ENCODE assay signal across 8 cellular contexts in the genomic region with DNA sequence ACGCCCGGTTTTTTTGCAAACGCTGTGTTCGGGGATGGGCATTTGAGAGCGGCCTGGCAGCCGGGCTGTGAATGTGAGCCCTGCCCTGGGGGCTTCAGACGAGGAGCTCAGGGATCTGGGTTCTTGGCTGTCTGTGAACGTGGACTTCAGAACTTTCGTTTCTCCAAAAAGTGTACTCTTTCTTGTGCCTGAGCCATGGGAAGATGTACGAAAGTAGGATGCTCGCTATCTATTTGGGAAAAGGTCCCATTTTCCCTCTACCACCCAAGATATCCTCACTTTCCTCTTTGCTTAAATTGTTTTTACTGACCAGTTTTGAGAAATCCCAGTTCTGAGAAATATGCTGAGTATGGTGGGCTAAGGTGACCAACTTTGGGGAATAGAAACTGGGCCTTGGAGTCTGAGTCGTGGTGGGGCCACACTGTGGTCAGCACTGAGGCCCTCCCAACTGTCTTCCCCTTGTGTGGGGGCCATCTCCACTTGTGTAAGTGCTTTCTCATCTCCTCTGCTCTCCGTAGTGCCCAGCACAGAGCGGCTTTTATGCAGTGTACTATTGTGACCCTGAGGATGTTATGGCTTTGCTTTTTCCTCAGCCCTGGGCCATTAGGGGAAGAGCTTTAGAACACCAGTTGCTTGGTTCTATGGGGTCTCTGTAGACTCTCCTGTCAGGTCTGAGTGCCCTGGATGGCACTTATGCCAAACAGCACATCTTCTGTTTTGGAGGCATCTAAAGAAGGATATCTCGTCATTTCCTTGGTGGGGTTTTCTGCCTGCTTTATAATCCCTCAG. TPM values are rescaled to one million over a fixed set of nuclear protein-coding genes. Genes with fewer than 3 reads are reported as not detected.
DNase-seq lines count a peak whose midpoint lies in the region; ATAC-seq and TF ChIP-seq lines count a peak whose summit lies in the region.

No MANE protein-coding gene starts in this region.

- no peak for TF ChIP-seq POLR2A in GM18505 (IDR thresholded peaks at IDR 0.05; ENCODE audit: borderline replicate concordance, extremely low read depth, insufficient read depth, insufficient read length)

- peak overlapping the region; percentile 95 for H3K4me3 Mint-ChIP-seq in activated naive CD8-positive, alpha-beta T cell
- peak overlapping the region; percentile 90 to 95 (median 91) for H3K4me3 Mint-ChIP-seq in immature natural killer cell

- peaks cover 60% of the 10 kb centered on the region for H3K4me1 Mint-ChIP-seq in activated naive CD8-positive, alpha-beta T cell (ENCODE audit: low read depth)
- peaks cover 59 to 60% of the 10 kb centered on the region in 2 donors for H3K4me1 Mint-ChIP-seq in immature natural killer cell

- H3K27me3 Mint-ChIP-seq in activated naive CD8-positive, alpha-beta T cell, result no peaks in the 10 kb centered on the region
- peaks cover 2 to 16% (median 12%) of the 10 kb centered on the region in 3 donors for H3K27me3 Mint-ChIP-seq in immature natural killer cell (ENCODE audit: low read depth in 3 of 3)

- intact Hi-C loops in sciatic nerve (cut with DNase I), result no loop called here

- no peaks in the 10 kb centered on the region for H3K9me3 Mint-ChIP-seq in activated naive CD8-positive, alpha-beta T cell (ENCODE audit: low read depth)
- H3K9me3 Mint-ChIP-seq in immature natural killer cell, result no peaks in the 10 kb centered on the region

- DNase-seq in CD1c-positive myeloid dendritic cell (ENCODE audit: extremely low spot score) (peak; percentile 62), immature natural killer cell (no peak), sciatic nerve (ENCODE audit: low spot score) (no peak), middle frontal gyrus (ENCODE audit: extremely low spot score, low spot score) (no peak)

- peak overlapping the region; percentile 90 for H3K27ac Mint-ChIP-seq in activated naive CD8-positive, alpha-beta T cell
- peak overlapping the region; percentile 93 to 98 (median 96) for H3K27ac Mint-ChIP-seq in immature natural killer cell

- peak overlapping the region; percentile 22 for H3K27ac ChIP-seq in temporal lobe (ENCODE audit: low read depth, low read length)

- ATAC-seq in HG03432 (IDR thresholded peaks at IDR 0.05; ENCODE audit: unreplicated experiment) (peak; percentile 16), GM18505 (IDR thresholded peaks at IDR 0.05; ENCODE audit: unreplicated experiment) (no peak), sciatic nerve (no peak)

- H3K36me3 Mint-ChIP-seq in activated naive CD8-positive, alpha-beta T cell, result peaks cover 11% of the 10 kb centered on the region
- H3K36me3 Mint-ChIP-seq in immature natural killer cell, result peaks cover 0 to 9% (median 0%) of the 10 kb centered on the region in 3 donors

RNA-seq across cellular contexts. Expression of a gene that starts 0.9 kb away (rescaled TPM):
- 100 to 1,000 TPM; 237 to 306 (median 285) TPM for polyA plus RNA-seq in immature natural killer cell
- total RNA-seq in temporal lobe (36.6 TPM), sciatic nerve (85.1 TPM)

RNA-seq across cellular contexts. Expression of a gene that starts 19.9 kb away (rescaled TPM):
- polyA plus RNA-seq in immature natural killer cell, result not detected
- total RNA-seq in temporal lobe, result 1.7 TPM
- total RNA-seq in sciatic nerve, result 0.85 TPM

RNA-seq across cellular contexts. Expression of a gene that starts 36.9 kb away (rescaled TPM):
- 10 to 100 TPM in 1 of 3 donors, 1 to 10 TPM in 2; 5.1 to 23.3 (median 7.2) TPM for polyA plus RNA-seq in immature natural killer cell
- total RNA-seq in temporal lobe (5.4 TPM), sciatic nerve (25.6 TPM)

RNA-seq across cellular contexts. Expression of a gene that starts 47.7 kb away (rescaled TPM):
- polyA plus RNA-seq in immature natural killer cell, result under 1 TPM in 1 of 3 donors, not detected in 2; 0.22 TPM
- total RNA-seq in temporal lobe, result not detected
- not detected for total RNA-seq in sciatic nerve

RNA-seq across cellular contexts. Expression of a gene that starts 58.7 kb away (rescaled TPM):
- polyA plus RNA-seq in immature natural killer cell, result 1 to 10 TPM in 2 of 3 donors, not detected in 1; 1.5 TPM
- total RNA-seq in temporal lobe (7.9 TPM), sciatic nerve (236 TPM)
